ENCODE assay signal across 25 cellular contexts in genomic region chr14:68253878-68254528, GRCh38.
A peak's percentile ranks its signal among the peaks of the same experiment; 100 is the strongest.
DNase-seq lines count a peak whose midpoint lies in the region; TF ChIP-seq lines count a peak whose summit lies in the region.
"Had no signal": no experiment of that assay in that cellular context is flagged by ENCODE, and none has a peak within 500 bp of the region (broad histone marks: within the 10 kb centered on the region; RNA-seq: fewer than 3 reads in every experiment).

No MANE protein-coding gene starts in this region.

- TF ChIP-seq POLR2A in esophagus squamous epithelium (IDR thresholded peaks at IDR 0.05) (no peak), transverse colon (IDR thresholded peaks at IDR 0.05) (no peak)

- H3K27ac Mint-ChIP-seq in endothelial cell (ENCODE audit: unreplicated experiment), result peak overlapping the region; percentile 38
- peak overlapping the region; percentile 76 for H3K27ac Mint-ChIP-seq in progenitor cell of endocrine pancreas
- H3K27ac Mint-ChIP-seq in activated CD4-positive, alpha-beta T cell treated with anti-CD3 and anti-CD28 coated beads, Interleukin-2, amount 10 ng/mL, durations not matched to agents 24 days and 14 days, result no peak overlapping the region
- H3K27ac Mint-ChIP-seq: activated naive CD4-positive, alpha-beta T cell treated with anti-CD3 and anti-CD28 coated beads for 36 hours; effector memory CD8-positive, alpha-beta T cell; T-helper 1 cell treated with Interleukin-12 subunit alpha and Interleukin-12 subunit beta and Interleukin-4 antibody, amounts not matched to agents 30 μg/mL and 1 μg/mL, for 36 hours had no signal

- H4K20me1 ChIP-seq in BLaER1, result no peaks in the 10 kb centered on the region

- no peak overlapping the region for H3K27ac ChIP-seq in BLaER1
- peak overlapping the region; percentile 50; the same call in 1 of the 2 replicates for H3K27ac ChIP-seq in HUES6 (ENCODE audit: low read depth, low read length)
- H3K27ac ChIP-seq in RWPE1, result no peak overlapping the region
- H3K27ac ChIP-seq in esophagus squamous epithelium, result no peak overlapping the region
- H3K27ac ChIP-seq in transverse colon, result peak overlapping the region in 2 of 4 donors; percentile 22 to 87
- H3K27ac ChIP-seq: C4-2B, coronary artery, gastrocnemius medialis, SJSA1 had no signal

- H3K4me3 Mint-ChIP-seq in endothelial cell (ENCODE audit: unreplicated experiment), result no peak overlapping the region
- no peak overlapping the region for H3K4me3 Mint-ChIP-seq in progenitor cell of endocrine pancreas (ENCODE audit: low read depth)
- H3K4me3 Mint-ChIP-seq in activated CD4-positive, alpha-beta T cell treated with anti-CD3 and anti-CD28 coated beads, Interleukin-2, amount 10 ng/mL, durations not matched to agents 24 days and 14 days, result no peak overlapping the region
- H3K4me3 Mint-ChIP-seq: activated naive CD4-positive, alpha-beta T cell treated with anti-CD3 and anti-CD28 coated beads for 36 hours; effector memory CD8-positive, alpha-beta T cell; T-helper 1 cell treated with Interleukin-12 subunit alpha and Interleukin-12 subunit beta and Interleukin-4 antibody, amounts not matched to agents 30 μg/mL and 1 μg/mL, for 36 hours had no signal

- H3K27me3 ChIP-seq in BLaER1, result no peaks in the 10 kb centered on the region
- no peaks in the 10 kb centered on the region for H3K27me3 ChIP-seq in HUES6 (ENCODE audit: control insufficient read depth, insufficient read depth, low read length)
- H3K27me3 ChIP-seq in esophagus squamous epithelium, result no peaks in the 10 kb centered on the region
- H3K27me3 ChIP-seq in transverse colon, result no peaks in the 10 kb centered on the region
- H3K27me3 ChIP-seq: breast epithelium, gastrocnemius medialis, SJSA1 had no signal

- in situ Hi-C loops in transverse colon (cut with MboI; ENCODE audit: low pct_ligation_motif_present in 1 of 4, low pct_unique_long_range_greater_than_20kb in 1 of 4, low sequenced_read_pairs in 3 of 4), result no loop called here

- TF ChIP-seq EP300 in transverse colon (IDR thresholded peaks at IDR 0.05; ENCODE audit: low read depth), result no peak

- peaks cover 78% of the 10 kb centered on the region for H3K4me1 ChIP-seq in BLaER1
- H3K4me1 ChIP-seq in HUES6 (ENCODE audit: control insufficient read depth, insufficient read depth, low read length), result peaks cover 70% of the 10 kb centered on the region
- H3K4me1 ChIP-seq in esophagus squamous epithelium, result peaks cover 15 to 47% (median 23%) of the 10 kb centered on the region in 3 donors
- H3K4me1 ChIP-seq in transverse colon, result peaks cover 16 to 42% (median 24%) of the 10 kb centered on the region in 4 donors

- H3K4me3 ChIP-seq in BLaER1 (no peak overlapping the region), HUES6 (ENCODE audit: low read depth, low read length) (no peak overlapping the region), esophagus squamous epithelium (no peak overlapping the region), transverse colon (no peak overlapping the region)
- H3K4me3 ChIP-seq: breast epithelium, coronary artery, gastrocnemius medialis, prostate gland, SJSA1 had no signal

- H3K36me3 Mint-ChIP-seq in endothelial cell (ENCODE audit: low read depth, unreplicated experiment), result no peaks in the 10 kb centered on the region
- H3K36me3 Mint-ChIP-seq in progenitor cell of endocrine pancreas (ENCODE audit: insufficient read depth), result no peaks in the 10 kb centered on the region
- H3K36me3 Mint-ChIP-seq in activated CD4-positive, alpha-beta T cell treated with anti-CD3 and anti-CD28 coated beads, Interleukin-2, amount 10 ng/mL, durations not matched to agents 24 days and 14 days (ENCODE audit: low read depth), result no peaks in the 10 kb centered on the region

- H3K9me3 ChIP-seq in BLaER1 (no peaks in the 10 kb centered on the region), HUES6 (ENCODE audit: control insufficient read depth, insufficient read depth, low read depth, low read length) (no peaks in the 10 kb centered on the region), esophagus squamous epithelium (no peaks in the 10 kb centered on the region), transverse colon (no peaks in the 10 kb centered on the region)
- H3K9me3 ChIP-seq: breast epithelium, gastrocnemius medialis, prostate gland, SJSA1 had no signal

- H3K36me3 ChIP-seq in BLaER1 (no peaks in the 10 kb centered on the region), HUES6 (ENCODE audit: control insufficient read depth, insufficient read depth, low read length) (no peaks in the 10 kb centered on the region), esophagus squamous epithelium (no peaks in the 10 kb centered on the region), transverse colon (no peaks in the 10 kb centered on the region)
- H3K36me3 ChIP-seq: breast epithelium, gastrocnemius medialis, prostate gland, SJSA1 had no signal

- intact Hi-C loops in esophagus squamous epithelium (cut with DNase I), result loop anchor here (10.0 kb wide), 1 partner anchor 561 kb away; no protein-coding TSS in a partner anchor
- intact Hi-C loops in activated CD4-positive, alpha-beta T cell treated with anti-CD3 and anti-CD28 coated beads, Interleukin-2, amount 10 ng/mL, durations not matched to agents 24 days and 14 days (cut with micrococcal nuclease), result no loop called here
- intact Hi-C loops in transverse colon (cut with DNase I; ENCODE audit: low total_unique reads), result no loop called here

- H3K4me2 ChIP-seq in BLaER1, result peak overlapping the region; percentile 32; the same call in 1 of the 2 replicates

- H3K27me3 Mint-ChIP-seq in endothelial cell (ENCODE audit: unreplicated experiment) (peaks cover 3% of the 10 kb centered on the region), progenitor cell of endocrine pancreas (no peaks in the 10 kb centered on the region)
- no peaks in the 10 kb centered on the region for H3K27me3 Mint-ChIP-seq in activated CD4-positive, alpha-beta T cell treated with anti-CD3 and anti-CD28 coated beads, Interleukin-2, amount 10 ng/mL, durations not matched to agents 24 days and 14 days
- H3K27me3 Mint-ChIP-seq: effector memory CD8-positive, alpha-beta T cell had no signal

- H3K9me3 Mint-ChIP-seq in endothelial cell (ENCODE audit: unreplicated experiment) (no peaks in the 10 kb centered on the region), progenitor cell of endocrine pancreas (ENCODE audit: low read depth) (no peaks in the 10 kb centered on the region)
- no peaks in the 10 kb centered on the region for H3K9me3 Mint-ChIP-seq in activated CD4-positive, alpha-beta T cell treated with anti-CD3 and anti-CD28 coated beads, Interleukin-2, amount 10 ng/mL, durations not matched to agents 24 days and 14 days
- H3K9me3 Mint-ChIP-seq: activated naive CD4-positive, alpha-beta T cell treated with anti-CD3 and anti-CD28 coated beads for 36 hours; effector memory CD8-positive, alpha-beta T cell; T-helper 1 cell treated with Interleukin-12 subunit alpha and Interleukin-12 subunit beta and Interleukin-4 antibody, amounts not matched to agents 30 μg/mL and 1 μg/mL, for 36 hours had no signal

- H3K9ac ChIP-seq in BLaER1, result no peak overlapping the region
- no peak overlapping the region for H3K9ac ChIP-seq in HUES6 (ENCODE audit: low read length)

- H3K4me1 Mint-ChIP-seq in endothelial cell (ENCODE audit: unreplicated experiment), result peaks cover 60% of the 10 kb centered on the region
- peaks cover 67% of the 10 kb centered on the region for H3K4me1 Mint-ChIP-seq in progenitor cell of endocrine pancreas (ENCODE audit: low read depth)
- peaks cover 27% of the 10 kb centered on the region for H3K4me1 Mint-ChIP-seq in activated CD4-positive, alpha-beta T cell treated with anti-CD3 and anti-CD28 coated beads, Interleukin-2, amount 10 ng/mL, durations not matched to agents 24 days and 14 days

- WGBS in esophagus squamous epithelium, 2 donors, result 56 to 64% methylated on average over 2 of the region's 2 CpGs
- 61 to 72% methylated on average over 2 of the region's 2 CpGs for WGBS in transverse colon (ENCODE audit: low coverage in 1 of 2), 2 donors

- POLR2A ChIA-PET in RWPE1 (lab: Yijun Ruan, JAX; ENCODE audit: low non-redundant PET), result no interaction called here

- CTCF ChIA-PET in RWPE1 (lab: Yijun Ruan, JAX), result interaction anchor here (0.6 to 0.9 kb wide), 2 partner anchors 8 to 292 kb away, joined by 3 to 4 read pairs; no protein-coding TSS in a partner anchor

- TF ChIP-seq CTCF in endothelial cell (IDR thresholded peaks at IDR 0.05; ENCODE audit: unreplicated experiment) (no peak), progenitor cell of endocrine pancreas (IDR thresholded peaks at IDR 0.05; ENCODE audit: unreplicated experiment) (no peak), RWPE1 (conservative IDR thresholded peaks at IDR 0.05; ENCODE audit: low read depth) (no peak), esophagus squamous epithelium (IDR thresholded peaks at IDR 0.05) (no peak), transverse colon (IDR thresholded peaks at IDR 0.05) (no peak)

- no peak for DNase-seq in endothelial cell (ENCODE audit: low spot score)
- DNase-seq in progenitor cell of endocrine pancreas (ENCODE audit: low spot score, unreplicated experiment), result no peak
- DNase-seq in RWPE1 (ENCODE audit: low spot score), result no peak
- no peak for DNase-seq in esophagus squamous epithelium (lab: John Stamatoyannopoulos, UW)
- DNase-seq in activated CD4-positive, alpha-beta T cell treated with anti-CD3 and anti-CD28 coated beads, Interleukin-2, amount 10 ng/mL, durations not matched to agents 24 days and 14 days, result no peak
- DNase-seq in transverse colon, result no peak
- DNase-seq: ACHN; activated CD4-positive, alpha-beta T cell treated with anti-CD3 and anti-CD28 coated beads for 48 hours; activated naive CD4-positive, alpha-beta T cell treated with anti-CD3 and anti-CD28 coated beads for 36 hours; activated T-cell treated with anti-CD3 and anti-CD28 coated beads, Interleukin-2, amount 50 U/mL, for 48 hours; effector memory CD8-positive, alpha-beta T cell; gastrocnemius medialis; hypothalamus; left ventricle myocardium superior; NCI-H1694; NCI-H2171; NCI-H510A treated with DMSO at 0.1 percent for 48 hours had no signal
